ENCODE assay signal across 25 cellular contexts in the genomic region with DNA sequence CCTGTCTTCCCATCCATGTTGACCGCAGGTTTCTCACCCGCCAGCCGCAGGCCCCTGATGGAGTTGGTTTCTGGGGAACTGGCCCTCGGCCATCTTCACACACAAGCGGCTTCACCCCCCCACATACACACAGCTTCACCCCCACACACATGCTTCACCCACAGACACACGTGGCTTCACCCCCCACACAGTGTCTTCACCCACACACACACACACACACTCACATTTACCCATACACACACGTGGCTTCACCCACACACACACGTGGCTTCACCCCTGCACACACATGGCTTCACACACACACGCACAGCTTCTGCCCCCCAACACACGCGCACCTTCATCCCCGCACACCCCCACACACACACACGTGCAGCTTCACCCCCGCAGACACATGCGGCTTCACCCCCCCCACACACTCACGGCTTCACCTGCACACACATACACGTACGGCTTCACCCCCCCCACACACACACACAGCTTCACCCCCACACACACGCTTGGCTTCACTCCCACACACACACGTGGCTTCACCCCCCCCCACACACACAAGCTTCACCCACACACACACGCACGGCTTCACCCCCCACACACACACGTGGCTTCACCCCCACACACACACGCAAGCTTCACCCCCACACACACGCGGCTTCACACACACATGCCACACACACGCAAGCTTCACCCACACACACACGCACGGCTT.
DNase-seq lines count a peak whose midpoint lies in the region; FAIRE-seq and TF ChIP-seq lines count a peak whose summit lies in the region.
"Had no signal": no experiment of that assay in that cellular context is flagged by ENCODE, and none has a peak within 500 bp of the region (broad histone marks: within the 10 kb centered on the region; RNA-seq: fewer than 3 reads in every experiment).

No MANE protein-coding gene starts in this region.

- H3K27ac Mint-ChIP-seq in progenitor cell of endocrine pancreas, result no peak overlapping the region
- H3K27ac Mint-ChIP-seq: neural progenitor cell; stimulated activated naive CD8-positive, alpha-beta T cell treated with anti-CD3 and anti-CD28 coated beads, Interleukin-15, Interleukin-2, amounts not matched to agents 100 ng/mL and 50 ng/mL, for 24 hours had no signal

- DNase-seq in HTR-8/SVneo (ENCODE audit: insufficient read length, low spot score) (no peak), kidney (peak; percentile 54), posterior vena cava (ENCODE audit: low spot score) (peak; percentile 44), thyroid gland (no peak), SK-N-DZ (ENCODE audit: low spot score) (no peak), DMS 273 treated with DMSO at 0.1 percent for 48 hours (lab: John Stamatoyannopoulos, UW) (no peak), progenitor cell of endocrine pancreas (ENCODE audit: low spot score, unreplicated experiment) (no peak)
- DNase-seq: activated CD4-positive, alpha-beta T cell treated with anti-CD3 and anti-CD28 coated beads for 4 hours; activated CD8-positive, alpha-beta memory T cell treated with anti-CD3 and anti-CD28 coated beads for 24 hours; activated gamma-delta T cell treated with Interleukin-2 at 50 U/mL for 16 hours; activated T-cell treated with anti-CD3 and anti-CD28 coated beads, Interleukin-2, amount 50 U/mL, for 1 hour; adrenal gland; DND-41; mammary epithelial cell; NCI-H1436 treated with DMSO at 0.1 percent for 48 hours; NCI-H446; NCI-H774 had no signal

- H3K4me1 Mint-ChIP-seq in progenitor cell of endocrine pancreas (ENCODE audit: low read depth), result peaks cover 5% of the 10 kb centered on the region

- peaks cover 2% of the 10 kb centered on the region for H3K27me3 Mint-ChIP-seq in progenitor cell of endocrine pancreas
- H3K27me3 Mint-ChIP-seq: stimulated activated naive CD8-positive, alpha-beta T cell treated with anti-CD3 and anti-CD28 coated beads, Interleukin-15, Interleukin-2, amounts not matched to agents 100 ng/mL and 50 ng/mL, for 24 hours had no signal

- H3K36me3 Mint-ChIP-seq in progenitor cell of endocrine pancreas (ENCODE audit: insufficient read depth), result peaks cover 44% of the 10 kb centered on the region

- peak overlapping the region; percentile 79 for H3K27ac ChIP-seq in 22Rv1
- H3K27ac ChIP-seq in kidney (ENCODE audit: low read depth in 2 of 2, low read length in 2 of 2), result no peak overlapping the region
- H3K27ac ChIP-seq in thyroid gland, result no peak overlapping the region
- H3K27ac ChIP-seq: adrenal gland, BLaER1, neural progenitor cell, prostate gland, skin epidermis had no signal

- intact Hi-C loops in kidney (cut with DNase I), result no loop called here
- intact Hi-C loops in posterior vena cava (cut with DNase I), result no loop called here
- intact Hi-C loops in thyroid gland (cut with DNase I), result no loop called here

- H3K27me3 ChIP-seq in thyroid gland, result no peaks in the 10 kb centered on the region
- H3K27me3 ChIP-seq: adrenal gland, BLaER1, neural progenitor cell had no signal

- TF ChIP-seq CTCF in 22Rv1 (IDR thresholded peaks at IDR 0.05) (no peak), kidney (IDR thresholded peaks at IDR 0.05; ENCODE audit: borderline replicate concordance, extremely low read depth, insufficient read depth) (no peak), thyroid gland (IDR thresholded peaks at IDR 0.05) (no peak), progenitor cell of endocrine pancreas (IDR thresholded peaks at IDR 0.05; ENCODE audit: unreplicated experiment) (no peak)

- no peak for TF ChIP-seq POLR2A in thyroid gland (IDR thresholded peaks at IDR 0.05)

- peak; percentile 76 for FAIRE-seq in HTR-8/SVneo (lab: Jason Lieb, UNC)
- no peak for FAIRE-seq in kidney (lab: Jason Lieb, UNC)

- no peaks in the 10 kb centered on the region for H3K4me1 ChIP-seq in kidney (ENCODE audit: control insufficient read depth in 1 of 2, insufficient read depth in 1 of 2, low read depth in 1 of 2, low read length in 2 of 2)
- no peaks in the 10 kb centered on the region for H3K4me1 ChIP-seq in thyroid gland
- H3K4me1 ChIP-seq: Caco-2, neural progenitor cell had no signal

- H3K9ac ChIP-seq in kidney (ENCODE audit: low read length in 2 of 2), result no peak overlapping the region
- H3K9ac ChIP-seq: BLaER1, neural progenitor cell had no signal

- H3K9me3 Mint-ChIP-seq in progenitor cell of endocrine pancreas (ENCODE audit: low read depth), result peaks cover 14% of the 10 kb centered on the region

- 95% methylated on average over 29 of the region's 29 CpGs for WGBS in thyroid gland, 2 donors

- peaks cover 0 to 14% of the 10 kb centered on the region in 2 donors for H3K9me3 ChIP-seq in kidney (ENCODE audit: control insufficient read depth in 1 of 2, low read length in 2 of 2)
- no peaks in the 10 kb centered on the region for H3K9me3 ChIP-seq in thyroid gland
- H3K9me3 ChIP-seq: prostate gland had no signal

- no peak overlapping the region for H3K4me3 Mint-ChIP-seq in progenitor cell of endocrine pancreas (ENCODE audit: low read depth)
- H3K4me3 Mint-ChIP-seq: brain; neural progenitor cell; stimulated activated naive CD8-positive, alpha-beta T cell treated with anti-CD3 and anti-CD28 coated beads, Interleukin-15, Interleukin-2, amounts not matched to agents 100 ng/mL and 50 ng/mL, for 24 hours had no signal

- H3K4me3 ChIP-seq in kidney (ENCODE audit: low read length in 2 of 2) (no peak overlapping the region), thyroid gland (replicated peaks in 1 of 3) (no peak overlapping the region)
- H3K4me3 ChIP-seq: adrenal gland, BLaER1, neural progenitor cell, prostate gland, skin epidermis had no signal

- peaks cover 0 to 6% of the 10 kb centered on the region in 2 donors for H3K36me3 ChIP-seq in kidney (ENCODE audit: control insufficient read depth in 1 of 2, insufficient read depth in 2 of 2, low read length in 2 of 2)
- peaks cover 0 to 2% of the 10 kb centered on the region in 2 donors for H3K36me3 ChIP-seq in thyroid gland
- H3K36me3 ChIP-seq: neural progenitor cell, prostate gland had no signal

Comparison
In these comparisons a context has a peak if more than half of its experiments do, and no peak if none do; other contexts are left out.
1. DNase-seq: peak in kidney (single experiment) and posterior vena cava (single experiment); none in HTR-8/SVneo (single experiment), thyroid gland (0 of 2), SK-N-DZ (single experiment), DMS 273 treated with DMSO at 0.1 percent for 48 hours (single experiment) and progenitor cell of endocrine pancreas (single experiment).